15 cellular contexts compared by ENCODE assay signal in genomic region chr20:37994512-37994911, GRCh38. TPM values are rescaled to one million over a fixed set of nuclear protein-coding genes. Genes with fewer than 3 reads are reported as not detected.
DNase-seq lines count a peak whose midpoint lies in the region; ATAC-seq, FAIRE-seq and TF ChIP-seq lines count a peak whose summit lies in the region.
"Had no signal": no experiment of that assay in that cellular context is flagged by ENCODE, and none has a peak within 500 bp of the region (broad histone marks: within the 10 kb centered on the region; RNA-seq: fewer than 3 reads in every experiment).

No MANE protein-coding gene starts in this region.

- H3K27me3 ChIP-seq in HepG2 (ENCODE audit: control insufficient read depth in 1 of 2, insufficient read depth in 2 of 2, low read length in 2 of 2) = no peaks in the 10 kb centered on the region
- no peaks in the 10 kb centered on the region for H3K27me3 ChIP-seq in right lobe of liver
- H3K27me3 ChIP-seq in RWPE2 (ENCODE audit: insufficient read depth, poor library complexity, severe bottlenecking) = no peaks in the 10 kb centered on the region
- no peaks in the 10 kb centered on the region for H3K27me3 ChIP-seq in foreskin keratinocyte
- H3K27me3 ChIP-seq in pancreas = no peaks in the 10 kb centered on the region
- H3K27me3 ChIP-seq: heart left ventricle, Peyer's patch, sigmoid colon had no signal

- no peak overlapping the region for H2AFZ ChIP-seq in HepG2 (ENCODE audit: low read length)

- H3K4me1 ChIP-seq in HepG2 (ENCODE audit: insufficient read depth, low read length) (peaks cover 17% of the 10 kb centered on the region), right lobe of liver (peaks cover 0 to 26% (median 10%) of the 10 kb centered on the region in 4 donors), RWPE2 (ENCODE audit: insufficient read depth, poor library complexity, severe bottlenecking) (peaks cover 59% of the 10 kb centered on the region), foreskin keratinocyte (peaks cover 8% of the 10 kb centered on the region), pancreas (no peaks in the 10 kb centered on the region)

- in situ Hi-C loops in HepG2 (cut with HindIII; ENCODE audit: extremely low pct_ligation_motif_present, low pct_unique_long_range_greater_than_20kb) = loop anchor here (5.0 kb wide), 3 partner anchors 92 to 427 kb away; partner anchors contain the start of gene VSTM2L

- TF ChIP-seq RAD21 in HepG2 (CRISPR knock-in tag; IDR thresholded peaks at IDR 0.05) = no peak

- peaks cover 51 to 79% of the 10 kb centered on the region in 2 experiments for H3K36me3 ChIP-seq in HepG2 (replicated peaks in 1 of 2; ENCODE audit: control insufficient read depth in 1 of 2, insufficient read depth in 2 of 2, low read length in 2 of 2)
- peaks cover 7 to 42% (median 14%) of the 10 kb centered on the region in 4 donors for H3K36me3 ChIP-seq in right lobe of liver
- H3K36me3 ChIP-seq in RWPE2 (ENCODE audit: low read depth) = peaks cover 77% of the 10 kb centered on the region
- peaks cover 12 to 47% (median 36%) of the 10 kb centered on the region in 3 donors for H3K36me3 ChIP-seq in pancreas

- no peak overlapping the region for H3K4me3 ChIP-seq in HepG2 (replicated peaks in 1 of 3; ENCODE audit: insufficient read depth in 1 of 3, low read depth in 2 of 3, low read length in 3 of 3)
- H3K4me3 ChIP-seq in right lobe of liver = no peak overlapping the region
- no peak overlapping the region for H3K4me3 ChIP-seq in RWPE2 (ENCODE audit: severe bottlenecking)
- H3K4me3 ChIP-seq in pancreas = no peak overlapping the region
- H3K4me3 ChIP-seq: heart left ventricle, Peyer's patch, sigmoid colon had no signal

- no peak overlapping the region for H3K4me3 Mint-ChIP-seq in stimulated activated memory B cell treated with anti-CD40 and anti-IgM and Interleukin-4, amounts not matched to agents 10 μg/mL and 1 μg/mL and 100 μg/mL, for 72 hours
- H3K4me3 Mint-ChIP-seq: B cell had no signal

- TF ChIP-seq EP300 in HepG2 (IDR thresholded peaks at IDR 0.05; ENCODE audit: low read depth in 2 of 2, low read length in 2 of 2) (no peak), HepG2 (CRISPR knock-in tag; IDR thresholded peaks at IDR 0.05; ENCODE audit: borderline replicate concordance) (no peak)

- no peaks in the 10 kb centered on the region for H3K27me3 Mint-ChIP-seq in stimulated activated memory B cell treated with anti-CD40 and anti-IgM and Interleukin-4, amounts not matched to agents 10 μg/mL and 1 μg/mL and 100 μg/mL, for 72 hours
- H3K27me3 Mint-ChIP-seq: B cell had no signal

- TF ChIP-seq POLR2A in HepG2 (IDR thresholded peaks at IDR 0.05; ENCODE audit: insufficient read depth in 1 of 2, low read depth in 2 of 2, low read length in 2 of 2) (no peak), right lobe of liver (IDR thresholded peaks at IDR 0.05) (no peak)

- ATAC-seq in HepG2 (0 out of 3 replicates have a peak, but pooled peaks have one; percentile 18), right lobe of liver (no peak), RWPE2 (ENCODE audit: low read depth) (peak; percentile 86), foreskin keratinocyte (peak; percentile 27), pancreas (no peak)
- ATAC-seq in stimulated activated memory B cell treated with anti-CD40 and anti-IgM and Interleukin-4, amounts not matched to agents 10 μg/mL and 1 μg/mL and 100 μg/mL, for 72 hours = no peak

- H3K4me2 ChIP-seq in HepG2 (ENCODE audit: low read depth, low read length) = no peak overlapping the region

- no peak overlapping the region for H3K27ac Mint-ChIP-seq in stimulated activated memory B cell treated with anti-CD40 and anti-IgM and Interleukin-4, amounts not matched to agents 10 μg/mL and 1 μg/mL and 100 μg/mL, for 72 hours
- H3K27ac Mint-ChIP-seq: B cell had no signal

- no peak overlapping the region for H3K9ac ChIP-seq in HepG2 (ENCODE audit: insufficient read depth, low read depth, low read length)

- CTCF ChIA-PET in HepG2 (lab: Yijun Ruan, JAX; ENCODE audit: low intra/inter-chr PET ratio, low total read pairs) = no interaction called here

- H3K79me2 ChIP-seq in HepG2 (ENCODE audit: insufficient read depth, low read length) = no peaks in the 10 kb centered on the region

- H3K9me3 ChIP-seq in HepG2 (ENCODE audit: low read length) = no peaks in the 10 kb centered on the region
- no peaks in the 10 kb centered on the region for H3K9me3 ChIP-seq in right lobe of liver
- H3K9me3 ChIP-seq in RWPE2 (ENCODE audit: severe bottlenecking) = no peaks in the 10 kb centered on the region
- H3K9me3 ChIP-seq in pancreas = no peaks in the 10 kb centered on the region
- H3K9me3 ChIP-seq: heart left ventricle, Peyer's patch, sigmoid colon had no signal

- H3K4me1 Mint-ChIP-seq in stimulated activated memory B cell treated with anti-CD40 and anti-IgM and Interleukin-4, amounts not matched to agents 10 μg/mL and 1 μg/mL and 100 μg/mL, for 72 hours = peaks cover 29% of the 10 kb centered on the region

- DNase-seq in HepG2 (ENCODE audit: low spot score) (peak; percentile 43), right lobe of liver (no peak), RWPE2 (ENCODE audit: low spot score) (peak; percentile 97), foreskin keratinocyte (peak; percentile 45 to 69), urothelium cell line (ENCODE audit: low spot score) (peak; percentile 81), T-helper 2 cell (no peak), pancreas (no peak)
- DNase-seq: activated T-cell treated with anti-CD3 and anti-CD28 coated beads, Interleukin-2, amount 50 U/mL, for 1 hour; midbrain; NCI-H1436; Peyer's patch; sigmoid colon had no signal

- FAIRE-seq in HepG2 (lab: Jason Lieb, UNC) (no peak), urothelium cell line (lab: Jason Lieb, UNC) (no peak), pancreas (lab: Jason Lieb, UNC) (no peak)

- WGBS in HepG2 (ENCODE audit: low lambda C conversion rate) = 73% methylated on average over 4 of the region's 4 CpGs
- WGBS in right lobe of liver (ENCODE audit: insufficient coverage, low coverage, low lambda C conversion rate, missing lambda C conversion rate) = 70% methylated on average over 2 of the region's 4 CpGs
- 79 to 81% methylated on average over 4 of the region's 4 CpGs for WGBS in pancreas, 2 donors

- no peak for TF ChIP-seq CTCF in HepG2 (CRISPR knock-in tag; IDR thresholded peaks at IDR 0.05)
- no peak for TF ChIP-seq CTCF in right lobe of liver (IDR thresholded peaks at IDR 0.05)
- no peak for TF ChIP-seq CTCF in RWPE2 (IDR thresholded peaks at IDR 0.05; ENCODE audit: poor library complexity, severe bottlenecking)
- no peak for TF ChIP-seq CTCF in foreskin keratinocyte (conservative IDR thresholded peaks at IDR 0.05)
- no peak for TF ChIP-seq CTCF in pancreas (IDR thresholded peaks at IDR 0.05)

- H3K27ac ChIP-seq in HepG2 (ENCODE audit: extremely low read length, insufficient read depth, low read length) = no peak overlapping the region
- H3K27ac ChIP-seq in right lobe of liver = no peak overlapping the region
- peak overlapping the region; percentile 85 for H3K27ac ChIP-seq in RWPE2 (ENCODE audit: poor library complexity, severe bottlenecking)
- H3K27ac ChIP-seq in foreskin keratinocyte = no peak overlapping the region
- no peak overlapping the region for H3K27ac ChIP-seq in pancreas
- H3K27ac ChIP-seq: Peyer's patch, sigmoid colon had no signal

- no TSS peak for BruUV-seq in HepG2 (replicated peaks; lab: Mats Ljungman, UMichigan)

- no peaks in the 10 kb centered on the region for H3K9me3 Mint-ChIP-seq in stimulated activated memory B cell treated with anti-CD40 and anti-IgM and Interleukin-4, amounts not matched to agents 10 μg/mL and 1 μg/mL and 100 μg/mL, for 72 hours

- POLR2A ChIA-PET in HepG2 (lab: Yijun Ruan, JAX) = interaction anchor here (1.1 to 1.6 kb wide), 2 partner anchors 8 to 39 kb away, joined by 4 to 5 read pairs; partner anchors contain the start of genes RPRD1B and TTI1

- peaks cover 66% of the 10 kb centered on the region for H3K36me3 Mint-ChIP-seq in stimulated activated memory B cell treated with anti-CD40 and anti-IgM and Interleukin-4, amounts not matched to agents 10 μg/mL and 1 μg/mL and 100 μg/mL, for 72 hours

- intact Hi-C loops in HepG2 (cut with micrococcal nuclease; ENCODE audit: unreplicated experiment) = no loop called here
- intact Hi-C loops in right lobe of liver (cut with DNase I) = loop anchor here in 1 of 2 donors (10.0 kb wide), 1 partner anchor 90 kb away; the partner anchor contains the start of gene VSTM2L
- intact Hi-C loops in pancreas (cut with DNase I) = loop anchor here in 1 of 3 donors (5.0 kb wide), 1 partner anchor 427 kb away; no protein-coding TSS in a partner anchor

- 0 out of 2 replicates have a peak, but pooled peaks cover 3% of the 10 kb centered on the region for H4K20me1 ChIP-seq in HepG2 (ENCODE audit: insufficient read depth, low read length)

RNA-seq across cellular contexts. Expression of gene TTI1, which starts 38.7 kb away (rescaled TPM):
- total RNA-seq in HepG2 (2016; rRNA removed; fragmentation: Illumina TruSeq; extraction: Trizol) = 39.8 and 51.7 TPM in 2 replicates
- 4.3 and 5.3 TPM in 2 replicates for total RNA-seq in HepG2 (2016; cell fraction: cytosol; rRNA removed; fragmentation: Illumina TruSeq; extraction: Trizol; ENCODE audit: low read depth)
- 39.0 and 48.3 TPM in 2 replicates for total RNA-seq in HepG2 (2016; cell fraction: insoluble cytoplasmic fraction; rRNA removed; fragmentation: Illumina TruSeq; extraction: Trizol)
- total RNA-seq in HepG2 (2016; cell fraction: membrane; rRNA removed; fragmentation: Illumina TruSeq; extraction: Trizol) = 12.1 and 12.8 TPM in 2 replicates
- 53.4 and 63.7 TPM in 2 replicates for total RNA-seq in HepG2 (2016; cell fraction: nucleus; rRNA removed; fragmentation: Illumina TruSeq; extraction: Trizol)
- polyA plus RNA-seq in HepG2 (2011; rRNA removed) = 21.5 and 22.9 TPM in 2 replicates
- 15.4 and 16.2 TPM in 2 replicates for polyA plus RNA-seq in HepG2 (2011; cell fraction: cytosol; rRNA removed)
- 16.1 and 18.5 TPM in 2 replicates for polyA plus RNA-seq in HepG2 (2011; cell fraction: nucleus; rRNA removed)
- 15.4 and 20.9 TPM in 2 replicates for polyA plus RNA-seq in HepG2 (2012)
- polyA plus RNA-seq in HepG2 (2016; cell fraction: cytosol; fragmentation: Illumina TruSeq; extraction: Trizol; ENCODE audit: low read depth) = 2.1 and 2.4 TPM in 2 replicates
- polyA plus RNA-seq in HepG2 (2016; cell fraction: insoluble cytoplasmic fraction; fragmentation: Illumina TruSeq; extraction: Trizol; ENCODE audit: low read depth) = 23.2 and 30.3 TPM in 2 replicates
- 3.8 and 4.7 TPM in 2 replicates for polyA plus RNA-seq in HepG2 (2016; cell fraction: membrane; fragmentation: Illumina TruSeq; extraction: Trizol; ENCODE audit: low read depth)
- 32.5 and 34.5 TPM in 2 replicates for polyA plus RNA-seq in HepG2 (2016; cell fraction: nucleus; fragmentation: Illumina TruSeq; extraction: Trizol; ENCODE audit: insufficient read depth, low read depth)
- 67.8 and 87.6 TPM in 2 replicates for polyA minus RNA-seq in HepG2 (2011; rRNA and poly(A)+ RNA removed; ENCODE audit: low replicate concordance)
- 20.3 and 23.7 TPM in 2 replicates for polyA minus RNA-seq in HepG2 (2011; cell fraction: cytosol; rRNA and poly(A)+ RNA removed)
- 72.5 and 93.6 TPM in 2 replicates for polyA minus RNA-seq in HepG2 (2011; cell fraction: nucleus; rRNA and poly(A)+ RNA removed)
- 10 to 100 TPM in 4 of 6 experiments, 1 to 10 TPM in 2; 8.6 to 14.3 (median 11.3) TPM for total RNA-seq in right lobe of liver
- total RNA-seq in foreskin keratinocyte = 25.8 and 28.5 TPM in 2 replicates
- 14.5 and 16.0 TPM in 2 replicates for polyA plus RNA-seq in foreskin keratinocyte
- 10 to 100 TPM; 10.2 to 18.0 (median 11.2) TPM for total RNA-seq in pancreas
- 10 to 100 TPM; 10.1 to 15.3 TPM for polyA plus RNA-seq in pancreas

RNA-seq across cellular contexts. Expression of gene RPRD1B, which starts 39.0 kb away (rescaled TPM):
- total RNA-seq in HepG2 (2016; rRNA removed; fragmentation: Illumina TruSeq; extraction: Trizol) = 41.5 and 45.6 TPM in 2 replicates
- 88.9 and 116 TPM in 2 replicates for total RNA-seq in HepG2 (2016; cell fraction: cytosol; rRNA removed; fragmentation: Illumina TruSeq; extraction: Trizol; ENCODE audit: low read depth)
- total RNA-seq in HepG2 (2016; cell fraction: insoluble cytoplasmic fraction; rRNA removed; fragmentation: Illumina TruSeq; extraction: Trizol) = 39.5 and 44.6 TPM in 2 replicates
- 25.9 and 26.4 TPM in 2 replicates for total RNA-seq in HepG2 (2016; cell fraction: membrane; rRNA removed; fragmentation: Illumina TruSeq; extraction: Trizol)
- total RNA-seq in HepG2 (2016; cell fraction: nucleus; rRNA removed; fragmentation: Illumina TruSeq; extraction: Trizol) = 54.7 and 73.0 TPM in 2 replicates
- 29.7 and 31.1 TPM in 2 replicates for polyA plus RNA-seq in HepG2 (2011; rRNA removed)
- 16.3 and 23.0 TPM in 2 replicates for polyA plus RNA-seq in HepG2 (2011; cell fraction: cytosol; rRNA removed)
- 23.9 and 28.8 TPM in 2 replicates for polyA plus RNA-seq in HepG2 (2011; cell fraction: nucleus; rRNA removed)
- 25.6 and 28.2 TPM in 2 replicates for polyA plus RNA-seq in HepG2 (2012)
- polyA plus RNA-seq in HepG2 (2016; cell fraction: cytosol; fragmentation: Illumina TruSeq; extraction: Trizol; ENCODE audit: low read depth) = 1.9 and 2.1 TPM in 2 replicates
- polyA plus RNA-seq in HepG2 (2016; cell fraction: insoluble cytoplasmic fraction; fragmentation: Illumina TruSeq; extraction: Trizol; ENCODE audit: low read depth) = 40.0 and 47.0 TPM in 2 replicates
- 7.1 and 7.5 TPM in 2 replicates for polyA plus RNA-seq in HepG2 (2016; cell fraction: membrane; fragmentation: Illumina TruSeq; extraction: Trizol; ENCODE audit: low read depth)
- 61.9 and 76.1 TPM in 2 replicates for polyA plus RNA-seq in HepG2 (2016; cell fraction: nucleus; fragmentation: Illumina TruSeq; extraction: Trizol; ENCODE audit: insufficient read depth, low read depth)
- polyA minus RNA-seq in HepG2 (2011; rRNA and poly(A)+ RNA removed; ENCODE audit: low replicate concordance) = 39.2 and 72.4 TPM in 2 replicates
- polyA minus RNA-seq in HepG2 (2011; cell fraction: cytosol; rRNA and poly(A)+ RNA removed) = 36.2 and 48.9 TPM in 2 replicates
- polyA minus RNA-seq in HepG2 (2011; cell fraction: nucleus; rRNA and poly(A)+ RNA removed) = 98.0 and 104 TPM in 2 replicates
- 100 to 1,000 TPM in 1 of 6 experiments, 10 to 100 TPM in 5; 25.0 to 153 (median 37.9) TPM for total RNA-seq in right lobe of liver
- 17.5 and 18.8 TPM in 2 replicates for total RNA-seq in foreskin keratinocyte
- 7.3 and 8.5 TPM in 2 replicates for polyA plus RNA-seq in foreskin keratinocyte
- 10 to 100 TPM in 5 of 6 donors, 1 to 10 TPM in 1; 9.2 to 19.7 (median 12.8) TPM for total RNA-seq in pancreas
- polyA plus RNA-seq in pancreas = 1 to 10 TPM; 6.0 to 9.3 TPM

Comparison
In these comparisons a context has a peak if more than half of its experiments do, and no peak if none do; other contexts are left out.
1. ATAC-seq: peak in HepG2 (single experiment), RWPE2 (single experiment) and foreskin keratinocyte (single experiment); none in right lobe of liver (0 of 4), stimulated activated memory B cell treated with anti-CD40 and anti-IgM and Interleukin-4, amounts not matched to agents 10 μg/mL and 1 μg/mL and 100 μg/mL, for 72 hours (single experiment) and pancreas (0 of 4).
2. DNase-seq: peak in HepG2 (single experiment), RWPE2 (single experiment), foreskin keratinocyte (2 of 2) and urothelium cell line (single experiment); none in right lobe of liver (0 of 3), T-helper 2 cell (0 of 5) and pancreas (0 of 6).